ENCODE assay signal across 8 cellular contexts in the genomic region with DNA sequence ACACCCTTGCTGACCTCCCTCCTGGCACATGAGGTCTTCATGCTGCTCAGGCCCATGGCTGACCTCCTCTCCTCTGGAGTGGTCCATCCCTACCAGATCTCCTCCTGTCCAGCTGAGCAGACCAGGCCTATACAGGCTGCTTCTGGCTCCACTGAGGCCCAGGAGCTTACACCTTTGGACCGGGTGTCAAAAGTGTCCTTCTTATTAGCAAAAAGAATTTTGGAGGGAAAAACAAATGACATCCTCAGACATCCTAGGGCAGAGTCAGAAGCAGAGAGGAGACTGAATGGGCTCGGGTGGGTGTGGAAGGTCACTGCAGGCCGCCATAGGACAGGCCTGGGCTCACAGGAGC. TPM values are rescaled to one million over a fixed set of nuclear protein-coding genes. Genes with fewer than 3 reads are reported as not detected.
DNase-seq lines count a peak whose midpoint lies in the region; ATAC-seq and TF ChIP-seq lines count a peak whose summit lies in the region.

No MANE protein-coding gene starts in this region.

- H3K27ac ChIP-seq in smooth muscle cell (ENCODE audit: low read depth), result peak overlapping the region; percentile 86

- POLR2A ChIA-PET in WTC11 (lab: Charles Lee), result interaction anchor here (1.6 kb wide), 1 partner anchor 38 kb away, joined by 6 read pairs; the partner anchor contains the start of gene WSB1

- H3K4me1 ChIP-seq in iPS-15b (ENCODE audit: control insufficient read depth, insufficient read depth, low read length) (peaks cover 8% of the 10 kb centered on the region), smooth muscle cell (ENCODE audit: low read depth) (peaks cover 11% of the 10 kb centered on the region)

- no peak overlapping the region for H3K27ac Mint-ChIP-seq in WTC11

- WGBS in smooth muscle cell (ENCODE audit: low lambda C conversion rate), result 86% methylated on average over 3 of the region's 3 CpGs

- H3K36me3 Mint-ChIP-seq in WTC11, result no peaks in the 10 kb centered on the region

- TF ChIP-seq CTCF in WTC11 (IDR thresholded peaks at IDR 0.05), result no peak
- TF ChIP-seq CTCF in smooth muscle cell (IDR thresholded peaks at IDR 0.05; ENCODE audit: borderline replicate concordance, insufficient read depth, poor library complexity, severe bottlenecking), result no peak

- H3F3A ChIP-seq in smooth muscle cell (ENCODE audit: low read depth), result no peaks in the 10 kb centered on the region

- H3K4me1 Mint-ChIP-seq in WTC11, result peaks cover 46% of the 10 kb centered on the region

- peaks cover 5% of the 10 kb centered on the region; the same call in 1 of the 2 replicates for H3K27me3 Mint-ChIP-seq in WTC11 (ENCODE audit: low read depth)

- H3K27me3 ChIP-seq in iPS-15b (ENCODE audit: control insufficient read depth, insufficient read depth, low read length) (no peaks in the 10 kb centered on the region), smooth muscle cell (ENCODE audit: low read depth) (no peaks in the 10 kb centered on the region)

- H3K36me3 ChIP-seq in iPS-15b (ENCODE audit: control insufficient read depth, insufficient read depth, low read length), result no peaks in the 10 kb centered on the region
- H3K36me3 ChIP-seq in smooth muscle cell (ENCODE audit: low read depth), result no peaks in the 10 kb centered on the region

- H3K4me3 ChIP-seq in iPS-15b (ENCODE audit: low read depth, low read length) (peak overlapping the region; percentile 63), smooth muscle cell (no peak overlapping the region)

- H3K9ac ChIP-seq in iPS-15b (ENCODE audit: low read depth, low read length), result no peak overlapping the region
- peak overlapping the region; percentile 28 for H3K9ac ChIP-seq in smooth muscle cell (ENCODE audit: low read depth)

- no peak overlapping the region for H2AFZ ChIP-seq in smooth muscle cell (ENCODE audit: low read depth)

- peak overlapping the region; percentile 67; the same call in 1 of the 2 replicates for H3K4me3 Mint-ChIP-seq in WTC11

- H3K9me3 ChIP-seq in iPS-15b (ENCODE audit: control insufficient read depth, insufficient read depth, low read length), result no peaks in the 10 kb centered on the region
- H3K9me3 ChIP-seq in smooth muscle cell (replicated peaks; ENCODE audit: low read depth), result no peaks in the 10 kb centered on the region

- CTCF ChIA-PET in WTC11 (lab: Charles Lee), result interaction anchor here (0.7 to 2.2 kb wide), 3 partner anchors 22 to 320 kb away, joined by 3 to 54 read pairs (median 4); no protein-coding TSS in a partner anchor

- peak overlapping the region; percentile 84 for H3K4me2 ChIP-seq in smooth muscle cell

- peak; percentile 11 for ATAC-seq in HG03135 (IDR thresholded peaks at IDR 0.05; ENCODE audit: unreplicated experiment)
- no peak for ATAC-seq in WTC11
- no peak for ATAC-seq in GM21723 (IDR thresholded peaks at IDR 0.05; ENCODE audit: unreplicated experiment)

- no peaks in the 10 kb centered on the region for H3K79me2 ChIP-seq in smooth muscle cell (ENCODE audit: low read depth)

- DNase-seq in WTC11 (ENCODE audit: low spot score) (no peak), smooth muscle cell (lab: John Stamatoyannopoulos, UW; ENCODE audit: unreplicated experiment) (no peak), NCI-H146 treated with DMSO at 0.1 percent for 48 hours (lab: John Stamatoyannopoulos, UW; ENCODE audit: unreplicated experiment) (no peak), NCI-H1417 treated with DMSO at 0.1 percent for 48 hours (lab: John Stamatoyannopoulos, UW) (no peak), superior temporal gyrus (ENCODE audit: extremely low spot score) (no peak)

- H3K9me3 Mint-ChIP-seq in WTC11, result no peaks in the 10 kb centered on the region

- H4K20me1 ChIP-seq in smooth muscle cell (ENCODE audit: low read depth), result no peaks in the 10 kb centered on the region

TF ChIP-seq in WTC11, 78 proteins besides CTCF, POLR2A, EP300 and RAD21:
- TF ChIP-seq KAT7 (CRISPR knock-in tag; IDR thresholded peaks at IDR 0.05; ENCODE audit: borderline replicate concordance), result no peak

RNA-seq across cellular contexts. Expression of gene WSB1, which starts 38.1 kb away (rescaled TPM):
- total RNA-seq in WTC11 (2021) (167 to 223 TPM (median 221 TPM) in 3 replicates), smooth muscle cell (256 and 329 TPM in 2 replicates)
- polyA plus RNA-seq in smooth muscle cell, result 156 and 249 TPM in 2 replicates
